8 cellular contexts compared by ENCODE assay signal in the genomic region with DNA sequence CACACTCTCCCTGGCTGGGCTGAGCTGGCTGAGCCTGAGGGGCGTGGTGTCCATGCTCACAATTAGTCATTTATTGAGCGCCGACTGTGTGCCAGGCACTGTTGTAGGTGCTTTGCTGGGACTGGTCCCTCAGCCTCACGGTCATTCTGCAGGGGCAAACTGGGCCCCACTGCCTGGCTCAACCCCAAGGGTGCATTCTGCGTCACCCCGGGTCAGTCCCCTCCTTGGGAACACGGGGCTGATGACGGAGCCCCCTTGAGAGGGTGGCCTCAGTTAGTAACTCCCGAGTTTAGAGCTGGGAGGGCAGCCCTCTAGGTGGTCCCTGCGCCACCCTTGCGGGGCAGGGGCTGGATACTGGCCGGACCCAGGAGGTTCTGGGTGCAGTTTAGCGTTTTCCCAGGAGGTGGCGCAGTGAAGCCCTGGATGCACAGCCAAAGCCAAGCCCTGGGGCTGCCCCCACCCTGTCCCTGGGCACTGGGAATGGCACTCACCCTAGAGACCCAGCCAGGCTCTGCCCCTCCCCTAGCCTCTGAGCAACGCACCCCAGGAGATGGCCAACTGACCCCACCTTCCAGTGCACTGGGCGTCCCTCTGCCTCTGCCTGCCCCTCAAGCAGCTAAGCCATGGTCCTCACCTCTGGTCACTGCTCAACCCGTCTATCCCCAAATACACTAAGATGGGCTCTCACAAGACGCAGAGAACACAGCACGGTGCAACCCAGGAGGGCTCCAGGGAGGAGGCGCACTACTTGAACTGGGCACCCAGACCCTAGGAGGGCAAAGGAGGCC.
DNase-seq lines count a peak whose midpoint lies in the region; ATAC-seq, FAIRE-seq and TF ChIP-seq lines count a peak whose summit lies in the region.

No MANE protein-coding gene starts in this region.

- H3K9me3 ChIP-seq in cardiac muscle cell (ENCODE audit: low read depth) = no peaks in the 10 kb centered on the region
- H3K9me3 ChIP-seq in small intestine (ENCODE audit: control insufficient read depth, low read depth) = no peaks in the 10 kb centered on the region

- DNase-seq in NCI-H82 (lab: John Stamatoyannopoulos, UW) = peak; percentile 66
- no peak for DNase-seq in NCI-H82 treated with DMSO at 0.1 percent for 48 hours (lab: John Stamatoyannopoulos, UW; ENCODE audit: unreplicated experiment)
- peak; percentile 12 for DNase-seq in RCC 7860 (ENCODE audit: low spot score)
- DNase-seq in activated naive CD4-positive, alpha-beta T cell treated with Interleukin-2 at 50 U/mL for 16 hours = peak; percentile 40
- peak in 1 of 2 donors; percentile 51 for DNase-seq in cardiac muscle cell (ENCODE audit: low read depth in 1 of 2, low spot score in 1 of 2)
- DNase-seq in small intestine = peak; percentile 47
- no peak for DNase-seq in cerebellar nuclear complex (lab: John Stamatoyannopoulos, UW)

- peak overlapping the region; percentile 58 for H3K27ac ChIP-seq in cardiac muscle cell
- H3K27ac ChIP-seq in small intestine (ENCODE audit: low read depth in 1 of 2, low read length in 1 of 2) = peak overlapping the region in 1 of 2 donors; percentile 6

- H3K27me3 ChIP-seq in cardiac muscle cell (no peaks in the 10 kb centered on the region), small intestine (ENCODE audit: control insufficient read depth in 2 of 2, insufficient read depth in 2 of 2, low read length in 2 of 2) (no peaks in the 10 kb centered on the region)

- WGBS in small intestine, 3 donors = 30 to 60% (median 41%) methylated on average over 20 of the region's 20 CpGs

- no peak overlapping the region for H3K4me3 ChIP-seq in cardiac muscle cell
- H3K4me3 ChIP-seq in small intestine (ENCODE audit: low read depth in 1 of 2, low read length in 2 of 2) = no peak overlapping the region

- H3K4me1 ChIP-seq in cardiac muscle cell (ENCODE audit: low read depth) (peaks cover 18% of the 10 kb centered on the region), small intestine (ENCODE audit: control insufficient read depth in 2 of 2, insufficient read depth in 1 of 2, low read depth in 1 of 2, low read length in 1 of 2) (no peaks in the 10 kb centered on the region)

- TF ChIP-seq CTCF in cardiac muscle cell (IDR thresholded peaks at IDR 0.05; ENCODE audit: low read depth, low read length) = peak; percentile 87

- FAIRE-seq in RCC 7860 (lab: Jason Lieb, UNC) = no peak
- no peak for FAIRE-seq in small intestine (lab: Jason Lieb, UNC)

- no peak for ATAC-seq in HG03520 (IDR thresholded peaks at IDR 0.05; ENCODE audit: unreplicated experiment)

- H3K36me3 ChIP-seq in cardiac muscle cell (no peaks in the 10 kb centered on the region), small intestine (ENCODE audit: control insufficient read depth in 2 of 2, insufficient read depth in 2 of 2, low read length in 2 of 2) (no peaks in the 10 kb centered on the region)

Comparison
In these comparisons a context has a peak if more than half of its experiments do, and no peak if none do; other contexts are left out.
1. DNase-seq: peak in NCI-H82 (single experiment), RCC 7860 (single experiment), activated naive CD4-positive, alpha-beta T cell treated with Interleukin-2 at 50 U/mL for 16 hours (single experiment) and small intestine (single experiment); none in NCI-H82 treated with DMSO at 0.1 percent for 48 hours (single experiment) and cerebellar nuclear complex (0 of 2).